ENCODE assay signal across 1 cellular context in the genomic region with DNA sequence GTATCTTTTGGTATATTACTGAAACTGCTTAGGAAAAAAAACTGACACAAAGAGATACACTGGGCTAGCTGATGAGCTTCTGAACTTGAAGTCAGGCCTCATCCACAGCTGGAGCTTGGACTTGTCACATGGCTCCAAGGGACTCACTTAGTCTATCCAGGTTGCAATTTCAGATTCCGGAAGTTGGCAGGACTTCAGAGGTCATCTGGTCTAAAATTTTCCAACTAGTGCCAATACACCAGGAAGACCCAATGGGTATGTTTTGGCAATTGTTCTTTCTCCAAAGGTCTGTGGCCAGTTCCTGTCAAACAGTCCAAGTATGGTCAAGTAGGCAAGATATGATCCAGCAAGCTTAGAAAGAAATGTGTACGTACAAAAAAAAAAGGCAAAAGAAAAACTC.
TF ChIP-seq lines count a peak whose summit lies in the region.

No MANE protein-coding gene starts in this region.

TF ChIP-seq in GM23338, 12 proteins besides CTCF, POLR2A, EP300 and RAD21 (continued from another document):
- no peak for TF ChIP-seq CREB1 (CRISPR knock-in tag; IDR thresholded peaks at IDR 0.05; ENCODE audit: low read depth)
- TF ChIP-seq ZNF114 (CRISPR knock-in tag; IDR thresholded peaks at IDR 0.05): no peak
- TF ChIP-seq EZH2phosphoT487 (IDR thresholded peaks at IDR 0.05; ENCODE audit: unreplicated experiment): no peak
- TF ChIP-seq, protein P1, sequence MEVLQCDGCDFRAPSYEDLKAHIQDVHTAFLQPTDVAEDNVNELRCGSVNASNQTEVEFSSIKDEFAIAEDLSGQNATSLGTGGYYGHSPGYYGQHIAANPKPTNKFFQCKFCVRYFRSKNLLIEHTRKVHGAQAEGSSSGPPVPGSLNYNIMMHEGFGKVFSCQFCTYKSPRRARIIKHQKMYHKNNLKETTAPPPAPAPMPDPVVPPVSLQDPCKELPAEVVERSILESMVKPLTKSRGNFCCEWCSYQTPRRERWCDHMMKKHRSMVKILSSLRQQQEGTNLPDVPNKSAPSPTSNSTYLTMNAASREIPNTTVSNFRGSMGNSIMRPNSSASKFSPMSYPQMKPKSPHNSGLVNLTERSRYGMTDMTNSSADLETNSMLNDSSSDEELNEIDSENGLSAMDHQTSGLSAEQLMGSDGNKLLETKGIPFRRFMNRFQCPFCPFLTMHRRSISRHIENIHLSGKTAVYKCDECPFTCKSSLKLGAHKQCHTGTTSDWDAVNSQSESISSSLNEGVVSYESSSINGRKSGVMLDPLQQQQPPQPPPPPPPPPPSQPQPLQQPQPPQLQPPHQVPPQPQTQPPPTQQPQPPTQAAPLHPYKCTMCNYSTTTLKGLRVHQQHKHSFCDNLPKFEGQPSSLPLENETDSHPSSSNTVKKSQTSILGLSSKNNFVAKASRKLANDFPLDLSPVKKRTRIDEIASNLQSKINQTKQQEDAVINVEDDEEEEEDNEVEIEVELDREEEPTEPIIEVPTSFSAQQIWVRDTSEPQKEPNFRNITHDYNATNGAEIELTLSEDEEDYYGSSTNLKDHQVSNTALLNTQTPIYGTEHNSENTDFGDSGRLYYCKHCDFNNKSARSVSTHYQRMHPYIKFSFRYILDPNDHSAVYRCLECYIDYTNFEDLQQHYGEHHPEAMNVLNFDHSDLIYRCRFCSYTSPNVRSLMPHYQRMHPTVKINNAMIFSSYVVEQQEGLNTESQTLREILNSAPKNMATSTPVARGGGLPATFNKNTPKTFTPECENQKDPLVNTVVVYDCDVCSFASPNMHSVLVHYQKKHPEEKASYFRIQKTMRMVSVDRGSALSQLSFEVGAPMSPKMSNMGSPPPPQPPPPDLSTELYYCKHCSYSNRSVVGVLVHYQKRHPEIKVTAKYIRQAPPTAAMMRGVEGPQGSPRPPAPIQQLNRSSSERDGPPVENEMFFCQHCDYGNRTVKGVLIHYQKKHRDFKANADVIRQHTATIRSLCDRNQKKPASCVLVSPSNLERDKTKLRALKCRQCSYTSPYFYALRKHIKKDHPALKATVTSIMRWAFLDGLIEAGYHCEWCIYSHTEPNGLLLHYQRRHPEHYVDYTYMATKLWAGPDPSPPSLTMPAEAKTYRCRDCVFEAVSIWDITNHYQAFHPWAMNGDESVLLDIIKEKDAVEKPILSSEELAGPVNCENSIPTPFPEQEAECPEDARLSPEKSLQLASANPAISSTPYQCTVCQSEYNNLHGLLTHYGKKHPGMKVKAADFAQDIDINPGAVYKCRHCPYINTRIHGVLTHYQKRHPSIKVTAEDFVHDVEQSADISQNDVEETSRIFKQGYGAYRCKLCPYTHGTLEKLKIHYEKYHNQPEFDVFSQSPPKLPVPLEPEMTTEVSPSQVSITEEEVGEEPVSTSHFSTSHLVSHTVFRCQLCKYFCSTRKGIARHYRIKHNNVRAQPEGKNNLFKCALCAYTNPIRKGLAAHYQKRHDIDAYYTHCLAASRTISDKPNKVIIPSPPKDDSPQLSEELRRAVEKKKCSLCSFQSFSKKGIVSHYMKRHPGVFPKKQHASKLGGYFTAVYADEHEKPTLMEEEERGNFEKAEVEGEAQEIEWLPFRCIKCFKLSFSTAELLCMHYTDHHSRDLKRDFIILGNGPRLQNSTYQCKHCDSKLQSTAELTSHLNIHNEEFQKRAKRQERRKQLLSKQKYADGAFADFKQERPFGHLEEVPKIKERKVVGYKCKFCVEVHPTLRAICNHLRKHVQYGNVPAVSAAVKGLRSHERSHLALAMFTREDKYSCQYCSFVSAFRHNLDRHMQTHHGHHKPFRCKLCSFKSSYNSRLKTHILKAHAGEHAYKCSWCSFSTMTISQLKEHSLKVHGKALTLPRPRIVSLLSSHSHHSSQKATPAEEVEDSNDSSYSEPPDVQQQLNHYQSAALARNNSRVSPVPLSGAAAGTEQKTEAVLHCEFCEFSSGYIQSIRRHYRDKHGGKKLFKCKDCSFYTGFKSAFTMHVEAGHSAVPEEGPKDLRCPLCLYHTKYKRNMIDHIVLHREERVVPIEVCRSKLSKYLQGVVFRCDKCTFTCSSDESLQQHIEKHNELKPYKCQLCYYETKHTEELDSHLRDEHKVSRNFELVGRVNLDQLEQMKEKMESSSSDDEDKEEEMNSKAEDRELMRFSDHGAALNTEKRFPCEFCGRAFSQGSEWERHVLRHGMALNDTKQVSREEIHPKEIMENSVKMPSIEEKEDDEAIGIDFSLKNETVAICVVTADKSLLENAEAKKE (CRISPR knock-in tag; IDR thresholded peaks at IDR 0.05): no peak
